ENCODE assay signal across 19 cellular contexts in genomic region chr2:54481686-54482085, GRCh38.
"Had no signal": no experiment of that assay in that cellular context is flagged by ENCODE, and none has a peak within 500 bp of the region (broad histone marks: within the 10 kb centered on the region; RNA-seq: fewer than 3 reads in every experiment).

No MANE protein-coding gene starts in this region.

- H3K9me3 ChIP-seq: pancreas, suprapubic skin, upper lobe of left lung had no signal

- H3K9me3 Mint-ChIP-seq: activated naive CD4-positive, alpha-beta T cell treated with anti-CD3 and anti-CD28 coated beads, Interleukin-2, amount 50 U/mL, for 24 hours; activated T-helper 1 cell treated with anti-CD3 and anti-CD28 coated beads, Interleukin-12 subunit alpha, Interleukin-12 subunit beta, Interleukin-2, Interleukin-4 antibody, amounts not matched to agents 30 ng/mL and 10 ng/mL and 1 ng/mL, durations not matched to agents 14 hours and 24 hours and 36 hours; T-helper 2 cell treated with Interferon-gamma antibody and Interleukin-4, amounts not matched to agents 5 μg/mL and 100 μg/mL, for 36 hours had no signal

- H3K27ac ChIP-seq: pancreas, WERI-Rb-1 had no signal

- H3K4me3 ChIP-seq: pancreas, spleen, suprapubic skin, upper lobe of left lung had no signal

- H3K36me3 ChIP-seq: pancreas, suprapubic skin, upper lobe of left lung, WERI-Rb-1 had no signal

- H3K36me3 Mint-ChIP-seq: activated naive CD4-positive, alpha-beta T cell treated with anti-CD3 and anti-CD28 coated beads, Interleukin-2, amount 50 U/mL, for 24 hours; natural killer cell had no signal

- H3K27ac Mint-ChIP-seq: activated CD4-positive, alpha-beta T cell treated with anti-CD3 and anti-CD28 coated beads, Interleukin-2, amount 10 ng/mL, durations not matched to agents 7 days and 5 days; activated CD8-positive, alpha-beta T cell treated with anti-CD3 and anti-CD28 coated beads, Interleukin-2, amount 10 ng/mL, durations not matched to agents 7 days and 5 days; activated naive CD4-positive, alpha-beta T cell treated with anti-CD3 and anti-CD28 coated beads, Interleukin-2, amount 50 U/mL, for 24 hours; activated T-helper 1 cell treated with anti-CD3 and anti-CD28 coated beads, Interleukin-12 subunit alpha, Interleukin-12 subunit beta, Interleukin-2, Interleukin-4 antibody, amounts not matched to agents 30 ng/mL and 10 ng/mL and 1 ng/mL, durations not matched to agents 14 hours and 24 hours and 36 hours; mesothelial cell of epicardium; natural killer cell; T-cell; T-helper 2 cell treated with Interferon-gamma antibody and Interleukin-4, amounts not matched to agents 5 μg/mL and 100 μg/mL, for 36 hours had no signal

- H3K4me1 Mint-ChIP-seq: activated naive CD4-positive, alpha-beta T cell treated with anti-CD3 and anti-CD28 coated beads, Interleukin-2, amount 50 U/mL, for 24 hours; T-cell had no signal

- H3K27me3 ChIP-seq: pancreas, spleen, suprapubic skin, upper lobe of left lung had no signal

- ATAC-seq: activated CD8-positive, alpha-beta T cell treated with anti-CD3 and anti-CD28 coated beads, Interleukin-2, amount 10 ng/mL, durations not matched to agents 7 days and 5 days; left lobe of liver; natural killer cell; stimulated activated naive CD8-positive, alpha-beta T cell treated with anti-CD3 and anti-CD28 coated beads, Interleukin-15, Interleukin-2, amounts not matched to agents 100 U/mL and 50 U/mL, for 24 hours; T-cell had no signal

- H3K4me3 Mint-ChIP-seq: activated CD4-positive, alpha-beta T cell treated with anti-CD3 and anti-CD28 coated beads, Interleukin-2, amount 10 ng/mL, durations not matched to agents 7 days and 5 days; activated CD8-positive, alpha-beta T cell treated with anti-CD3 and anti-CD28 coated beads, Interleukin-2, amount 10 ng/mL, durations not matched to agents 7 days and 5 days; activated naive CD4-positive, alpha-beta T cell treated with anti-CD3 and anti-CD28 coated beads, Interleukin-2, amount 50 U/mL, for 24 hours; activated T-helper 1 cell treated with anti-CD3 and anti-CD28 coated beads, Interleukin-12 subunit alpha, Interleukin-12 subunit beta, Interleukin-2, Interleukin-4 antibody, amounts not matched to agents 30 ng/mL and 10 ng/mL and 1 ng/mL, durations not matched to agents 14 hours and 24 hours and 36 hours; mesothelial cell of epicardium; natural killer cell; T-cell; T-helper 2 cell treated with Interferon-gamma antibody and Interleukin-4, amounts not matched to agents 5 μg/mL and 100 μg/mL, for 36 hours had no signal

- DNase-seq: activated CD4-positive, alpha-beta T cell treated with anti-CD3 and anti-CD28 coated beads, Interleukin-2, amount 10 ng/mL, durations not matched to agents 7 days and 5 days; activated CD4-positive, CD25-positive, alpha-beta regulatory T cell treated with anti-CD3 and anti-CD28 coated beads, Interleukin-2, amount 50 U/mL, for 72 hours; activated CD8-positive, alpha-beta T cell treated with anti-CD3 and anti-CD28 coated beads, Interleukin-2, amount 10 ng/mL, durations not matched to agents 7 days and 5 days; activated gamma-delta T cell; anterior cingulate cortex; natural killer cell; pancreas; spleen; stimulated activated CD4-positive, alpha-beta T cell treated with anti-CD3 and anti-CD28 coated beads, Interleukin-4, amount 100 ng/mL, for 24 hours; stimulated activated naive CD8-positive, alpha-beta T cell treated with anti-CD3 and anti-CD28 coated beads, Interleukin-15, Interleukin-2, amounts not matched to agents 100 U/mL and 50 U/mL, for 24 hours; T-cell; upper lobe of left lung; WERI-Rb-1 had no signal
